Comparison of ENCODE assay signal across 9 cellular contexts in the genomic region with DNA sequence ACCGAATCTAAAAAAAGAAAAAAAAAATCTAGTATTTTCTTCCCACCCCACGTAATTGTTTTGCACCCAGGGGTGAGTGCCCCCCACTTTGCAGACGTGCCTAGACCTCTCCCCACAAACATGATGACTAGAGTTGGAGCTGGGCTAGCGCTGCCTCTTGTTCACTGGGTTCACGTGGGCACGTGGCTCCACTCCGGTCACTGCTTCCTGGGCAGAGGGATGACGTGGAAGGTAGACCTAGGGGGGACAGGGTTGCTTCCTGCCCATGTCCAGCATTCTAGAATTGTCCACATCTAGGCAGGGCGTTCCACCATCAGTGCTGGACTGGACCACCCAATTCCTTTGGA. TPM values are rescaled to one million over a fixed set of nuclear protein-coding genes. Genes with fewer than 3 reads are reported as not detected.
DNase-seq lines count a peak whose midpoint lies in the region; ATAC-seq, FAIRE-seq and TF ChIP-seq lines count a peak whose summit lies in the region.
"Had no signal": no experiment of that assay in that cellular context is flagged by ENCODE, and none has a peak within 500 bp of the region (broad histone marks: within the 10 kb centered on the region; RNA-seq: fewer than 3 reads in every experiment).

No MANE protein-coding gene starts in this region.

- H3K9ac ChIP-seq in astrocyte (ENCODE audit: low read length) = peak overlapping the region; percentile 78

- intact Hi-C loops in CD14-positive monocyte (cut with micrococcal nuclease) (no loop called here), lower lobe of right lung (cut with DNase I) (no loop called here)

- H3K27ac ChIP-seq in HEK293 (ENCODE audit: extremely low read depth, low read depth, low read length) = peak overlapping the region; percentile 70; the same call in 1 of the 2 replicates
- peak overlapping the region; percentile 72 for H3K27ac ChIP-seq in astrocyte (ENCODE audit: low read depth, low read length)
- no peak overlapping the region for H3K27ac ChIP-seq in lower lobe of right lung

- H3K27me3 Mint-ChIP-seq in CD14-positive monocyte (ENCODE audit: low read depth in 3 of 3) (peaks cover 0 to 3% (median 2%) of the 10 kb centered on the region in 3 donors), astrocyte (ENCODE audit: low read depth, unreplicated experiment) (no peaks in the 10 kb centered on the region), nephron (ENCODE audit: low read depth) (peaks cover 5% of the 10 kb centered on the region)

- H3K27me3 ChIP-seq in astrocyte (ENCODE audit: insufficient read depth, low read length) (no peaks in the 10 kb centered on the region), lower lobe of right lung (ENCODE audit: low read depth) (no peaks in the 10 kb centered on the region)
- H3K27me3 ChIP-seq: SJSA1 had no signal

- no peak for FAIRE-seq in astrocyte (lab: Jason Lieb, UNC)

- DNase-seq in CD14-positive monocyte (ENCODE audit: low spot score) (no peak), astrocyte (ENCODE audit: low read depth) (no peak), NCI-H526 treated with DMSO at 0.1 percent for 48 hours (lab: John Stamatoyannopoulos, UW) (no peak), lower lobe of right lung (no peak)
- DNase-seq in activated naive CD4-positive, alpha-beta T cell treated with anti-CD3 and anti-CD28 coated beads, Interleukin-2, amount 50 U/mL, for 72 hours (ENCODE audit: low spot score in 2 of 2) = no peak

- peaks cover 11% of the 10 kb centered on the region for H4K20me1 ChIP-seq in astrocyte (ENCODE audit: insufficient read depth, low read length)

- CTCF ChIA-PET in HEK293 (lab: Yijun Ruan, JAX) = interaction anchor here (0.6 to 1.1 kb wide), 4 partner anchors 18 to 380 kb away, joined by 3 to 4 read pairs (median 3); no protein-coding TSS in a partner anchor

- H3K4me1 ChIP-seq in HEK293 (ENCODE audit: control insufficient read depth, insufficient read depth, low read length) (peaks cover 10% of the 10 kb centered on the region), astrocyte (ENCODE audit: insufficient read depth, low read length) (peaks cover 30% of the 10 kb centered on the region), lower lobe of right lung (peaks cover 19% of the 10 kb centered on the region)

- H3K36me3 Mint-ChIP-seq in CD14-positive monocyte (peaks cover under 1 to 17% of the 10 kb centered on the region in 2 donors), astrocyte (ENCODE audit: low read depth, unreplicated experiment) (peaks cover 7% of the 10 kb centered on the region), nephron (ENCODE audit: low read depth) (peaks cover 12% of the 10 kb centered on the region)
- H3K36me3 Mint-ChIP-seq in activated naive CD4-positive, alpha-beta T cell treated with anti-CD3 and anti-CD28 coated beads, Interleukin-2, amount 50 U/mL, for 72 hours = peaks cover 0 to 14% of the 10 kb centered on the region in 2 donors

- POLR2A ChIA-PET in HEK293 (lab: Yijun Ruan, JAX) = interaction anchor here (1.8 kb wide), 1 partner anchor 91 kb away, joined by 15 read pairs; a partner anchor contains a TSS

- H3K79me2 ChIP-seq in astrocyte (ENCODE audit: insufficient read depth, low read length) = peaks cover 34% of the 10 kb centered on the region

- H3K4me1 Mint-ChIP-seq in CD14-positive monocyte (peaks cover 11% of the 10 kb centered on the region), astrocyte (ENCODE audit: low read depth, unreplicated experiment) (peaks cover 4% of the 10 kb centered on the region), nephron (peaks cover 16% of the 10 kb centered on the region)

- H3K4me3 ChIP-seq in HEK293 (ENCODE audit: low read depth, low read length) (no peak overlapping the region), astrocyte (ENCODE audit: insufficient read depth, low read depth, low read length) (peak overlapping the region; percentile 48), lower lobe of right lung (no peak overlapping the region)

- peak overlapping the region; percentile 16 to 39 for H3K4me3 Mint-ChIP-seq in CD14-positive monocyte
- peak overlapping the region; percentile 79 for H3K4me3 Mint-ChIP-seq in astrocyte (ENCODE audit: unreplicated experiment)
- peak overlapping the region; percentile 83 to 87 (median 85) for H3K4me3 Mint-ChIP-seq in nephron

- no peak for TF ChIP-seq CTCF in CD14-positive monocyte (IDR thresholded peaks at IDR 0.05)
- TF ChIP-seq CTCF in HEK293 (tag by site-specific recombination; IDR thresholded peaks at IDR 0.05) = no peak
- no peak for TF ChIP-seq CTCF in astrocyte (IDR thresholded peaks at IDR 0.05; ENCODE audit: insufficient read depth, low read depth, low read length)
- no peak for TF ChIP-seq CTCF in nephron (IDR thresholded peaks at IDR 0.05; ENCODE audit: unreplicated experiment in 3 of 3)
- TF ChIP-seq CTCF in lower lobe of right lung (IDR thresholded peaks at IDR 0.05) = no peak

- peak overlapping the region; percentile 49 for H2AFZ ChIP-seq in astrocyte (ENCODE audit: low read depth, low read length)

- peak overlapping the region in 1 of 7 donors; percentile 54 for H3K27ac Mint-ChIP-seq in CD14-positive monocyte
- no peak overlapping the region for H3K27ac Mint-ChIP-seq in astrocyte (ENCODE audit: unreplicated experiment)
- peak overlapping the region; percentile 68 to 97 (median 96) for H3K27ac Mint-ChIP-seq in nephron
- H3K27ac Mint-ChIP-seq in activated naive CD4-positive, alpha-beta T cell treated with anti-CD3 and anti-CD28 coated beads, Interleukin-2, amount 50 U/mL, for 72 hours = no peak overlapping the region

- H3K36me3 ChIP-seq in HEK293 (ENCODE audit: control insufficient read depth in 2 of 2, insufficient read depth in 1 of 2, low read length in 2 of 2) (peaks cover 7 to 10% of the 10 kb centered on the region in 2 experiments; a peak in 2 of 3 replicates), astrocyte (ENCODE audit: insufficient read depth, low read length) (peaks cover 4% of the 10 kb centered on the region), lower lobe of right lung (peaks cover under 1% of the 10 kb centered on the region)

- H3K9me3 Mint-ChIP-seq in CD14-positive monocyte = no peaks in the 10 kb centered on the region
- no peaks in the 10 kb centered on the region for H3K9me3 Mint-ChIP-seq in astrocyte (ENCODE audit: unreplicated experiment)
- H3K9me3 Mint-ChIP-seq in nephron = no peaks in the 10 kb centered on the region
- H3K9me3 Mint-ChIP-seq in activated naive CD4-positive, alpha-beta T cell treated with anti-CD3 and anti-CD28 coated beads, Interleukin-2, amount 50 U/mL, for 72 hours = no peaks in the 10 kb centered on the region

- H3K9me3 ChIP-seq in HEK293 (ENCODE audit: control insufficient read depth, insufficient read depth, low read depth, low read length) (no peaks in the 10 kb centered on the region), astrocyte (ENCODE audit: insufficient read depth, low read depth, low read length) (no peaks in the 10 kb centered on the region), lower lobe of right lung (no peaks in the 10 kb centered on the region)
- H3K9me3 ChIP-seq: SJSA1 had no signal

- ATAC-seq in GM18511 (IDR thresholded peaks at IDR 0.05; ENCODE audit: unreplicated experiment) (no peak), lower lobe of right lung (no peak)
- ATAC-seq in activated naive CD4-positive, alpha-beta T cell treated with anti-CD3 and anti-CD28 coated beads, Interleukin-2, amount 50 U/mL, for 72 hours = no peak

- peak overlapping the region; percentile 84 for H3K4me2 ChIP-seq in astrocyte (ENCODE audit: low read length)

TF ChIP-seq in HEK293, 187 proteins besides CTCF, POLR2A, EP300 and RAD21 (continues in another document):
- TF ChIP-seq SP2 (tag by site-specific recombination; IDR thresholded peaks at IDR 0.05) = no peak
- TF ChIP-seq ZNF274 (IDR thresholded peaks at IDR 0.05; ENCODE audit: low read length) = no peak
- no peak for TF ChIP-seq ZNF274 (tag by site-specific recombination; IDR thresholded peaks at IDR 0.05; ENCODE audit: borderline replicate concordance)
- TF ChIP-seq, protein P1, sequence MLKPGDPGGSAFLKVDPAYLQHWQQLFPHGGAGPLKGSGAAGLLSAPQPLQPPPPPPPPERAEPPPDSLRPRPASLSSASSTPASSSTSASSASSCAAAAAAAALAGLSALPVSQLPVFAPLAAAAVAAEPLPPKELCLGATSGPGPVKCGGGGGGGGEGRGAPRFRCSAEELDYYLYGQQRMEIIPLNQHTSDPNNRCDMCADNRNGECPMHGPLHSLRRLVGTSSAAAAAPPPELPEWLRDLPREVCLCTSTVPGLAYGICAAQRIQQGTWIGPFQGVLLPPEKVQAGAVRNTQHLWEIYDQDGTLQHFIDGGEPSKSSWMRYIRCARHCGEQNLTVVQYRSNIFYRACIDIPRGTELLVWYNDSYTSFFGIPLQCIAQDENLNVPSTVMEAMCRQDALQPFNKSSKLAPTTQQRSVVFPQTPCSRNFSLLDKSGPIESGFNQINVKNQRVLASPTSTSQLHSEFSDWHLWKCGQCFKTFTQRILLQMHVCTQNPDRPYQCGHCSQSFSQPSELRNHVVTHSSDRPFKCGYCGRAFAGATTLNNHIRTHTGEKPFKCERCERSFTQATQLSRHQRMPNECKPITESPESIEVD (tag by site-specific recombination; IDR thresholded peaks at IDR 0.05) = no peak
- TF ChIP-seq MYNN (tag by site-specific recombination; IDR thresholded peaks at IDR 0.05; ENCODE audit: borderline replicate concordance) = no peak
- no peak for TF ChIP-seq ZNF626 (tag by site-specific recombination; IDR thresholded peaks at IDR 0.05)
- TF ChIP-seq ZFP3 (tag by site-specific recombination; IDR thresholded peaks at IDR 0.05; ENCODE audit: low read depth) = no peak

RNA-seq across cellular contexts. Expression of a gene that starts 0.9 kb away (rescaled TPM):
- 10 to 100 TPM; 12.6 to 13.9 TPM for polyA plus RNA-seq in CD14-positive monocyte
- total RNA-seq in astrocyte = 67.8 and 69.9 TPM in 2 replicates
- total RNA-seq in lower lobe of right lung = 48.6 TPM
- total RNA-seq in activated naive CD4-positive, alpha-beta T cell treated with anti-CD3 and anti-CD28 coated beads, Interleukin-2, amount 50 U/mL, for 72 hours = 10 to 100 TPM; 12.2 to 17.1 TPM

RNA-seq across cellular contexts. Expression of a gene that starts 54.8 kb away (rescaled TPM):
- not detected for polyA plus RNA-seq in CD14-positive monocyte
- 0.75 and 0.89 TPM in 2 replicates for total RNA-seq in astrocyte
- 83.3 TPM for total RNA-seq in lower lobe of right lung
- not detected for total RNA-seq in activated naive CD4-positive, alpha-beta T cell treated with anti-CD3 and anti-CD28 coated beads, Interleukin-2, amount 50 U/mL, for 72 hours
- total RNA-seq: SJSA1 had no signal

Comparison
In these comparisons a context has a peak if more than half of its experiments do, and no peak if none do; other contexts are left out.
1. H3K27ac Mint-ChIP-seq: peak in nephron (3 of 3); none in astrocyte (single experiment) and activated naive CD4-positive, alpha-beta T cell treated with anti-CD3 and anti-CD28 coated beads, Interleukin-2, amount 50 U/mL, for 72 hours (0 of 2).
2. H3K4me3 Mint-ChIP-seq: peak in every context shown above with its lines; median percentile 85 in nephron; 79 in astrocyte; 28 in CD14-positive monocyte.
3. RNA of a gene that starts 54.8 kb away (total RNA-seq): 83.3 TPM in lower lobe of right lung (single experiment); 0.75 to 0.89 TPM in astrocyte and not detected in activated naive CD4-positive, alpha-beta T cell treated with anti-CD3 and anti-CD28 coated beads, Interleukin-2, amount 50 U/mL, for 72 hours; every median in the first group is over 10 times any median in the second.